Comparison of ENCODE assay signal across 23 cellular contexts in genomic region chr5:159801303-159801702, GRCh38.
DNase-seq lines count a peak whose midpoint lies in the region; ATAC-seq, FAIRE-seq and TF ChIP-seq lines count a peak whose summit lies in the region.
"Had no signal": no experiment of that assay in that cellular context is flagged by ENCODE, and none has a peak within 500 bp of the region (broad histone marks: within the 10 kb centered on the region; RNA-seq: fewer than 3 reads in every experiment).

No MANE protein-coding gene starts in this region.

- H3K79me1 ChIP-seq in mesenchymal stem cell (replicated peaks; ENCODE audit: low read length, poor library complexity, severe bottlenecking), result no peaks in the 10 kb centered on the region

- H3K79me2 ChIP-seq in K562 (ENCODE audit: control insufficient read depth, insufficient read depth, low read length), result no peaks in the 10 kb centered on the region

- no peaks in the 10 kb centered on the region for H4K20me1 ChIP-seq in K562 (replicated peaks; ENCODE audit: control insufficient read depth, insufficient read depth, low read length)

- no peaks in the 10 kb centered on the region for H3K9me1 ChIP-seq in K562 (ENCODE audit: control insufficient read depth, insufficient read depth, low read length)

- CTCF ChIA-PET in K562 (lab: Yijun Ruan, JAX; ENCODE audit: low intra/inter-chr PET ratio), result no interaction called here
- CTCF ChIA-PET in CD4-positive, alpha-beta memory T cell (lab: Charles Lee; ENCODE audit: partially characterized antibody), result interaction anchor here (0.7 kb wide), 1 partner anchor 150 kb away, joined by 3 read pairs; no protein-coding TSS in a partner anchor

- in situ Hi-C loops in K562 (cut with MboI), result no loop called here

- no peaks in the 10 kb centered on the region for H3K36me3 Mint-ChIP-seq in CD4-positive, alpha-beta memory T cell
- H3K36me3 Mint-ChIP-seq: CD4-positive, CD25-positive, alpha-beta regulatory T cell had no signal

- no peak overlapping the region for H3K4me3 Mint-ChIP-seq in CD4-positive, alpha-beta memory T cell
- H3K4me3 Mint-ChIP-seq: CD4-positive, CD25-positive, alpha-beta regulatory T cell; HFFc6 had no signal

- H3K14ac ChIP-seq in mesenchymal stem cell (ENCODE audit: low read length in 2 of 2), result peak overlapping the region in 1 of 2 experiments; percentile 41

- no peak overlapping the region for H3K23ac ChIP-seq in mesenchymal stem cell (ENCODE audit: low read length in 2 of 2)

- TF ChIP-seq POLR2A in K562 (conservative IDR thresholded peaks at IDR 0.05), result no peak
- no peak for TF ChIP-seq POLR2A in tibial nerve (IDR thresholded peaks at IDR 0.05)

- H2BK5ac ChIP-seq in mesenchymal stem cell (ENCODE audit: low read depth, low read length, poor library complexity, severe bottlenecking), result no peak overlapping the region

- intact Hi-C loops in K562 (cut with micrococcal nuclease), result no loop called here
- intact Hi-C loops in CD4-positive, alpha-beta memory T cell (cut with micrococcal nuclease), result no loop called here

- H2BK12ac ChIP-seq in mesenchymal stem cell (ENCODE audit: low read length in 2 of 2), result no peak overlapping the region

- no peak for TF ChIP-seq EP300 in Ishikawa (IDR thresholded peaks at IDR 0.05; ENCODE audit: borderline replicate concordance)
- no peak for TF ChIP-seq EP300 in K562 (IDR thresholded peaks at IDR 0.05; ENCODE audit: low read length)
- TF ChIP-seq EP300 in tibial nerve (IDR thresholded peaks at IDR 0.05), result no peak

- H3K27ac ChIP-seq in K562 (ENCODE audit: extremely low read depth, low read depth, low read length) (no peak overlapping the region), mesenchymal stem cell (ENCODE audit: low read length, poor library complexity, severe bottlenecking) (no peak overlapping the region), tibial nerve (no peak overlapping the region)
- no peak overlapping the region for H3K27ac ChIP-seq in CD4-positive, alpha-beta memory T cell (ENCODE audit: low read depth, low read length)

- H3K4me1 Mint-ChIP-seq in CD4-positive, alpha-beta memory T cell, result no peaks in the 10 kb centered on the region
- H3K4me1 Mint-ChIP-seq: CD4-positive, CD25-positive, alpha-beta regulatory T cell had no signal

- H3K9me3 ChIP-seq in K562 (replicated peaks; ENCODE audit: control insufficient read depth, insufficient read depth, low read depth, low read length) (no peaks in the 10 kb centered on the region), mesenchymal stem cell (ENCODE audit: control insufficient read depth, low read length) (no peaks in the 10 kb centered on the region), tibial nerve (peaks cover 0 to 9% (median 3%) of the 10 kb centered on the region in 4 donors)
- no peaks in the 10 kb centered on the region for H3K9me3 ChIP-seq in CD4-positive, alpha-beta memory T cell (ENCODE audit: control insufficient read depth in 1 of 2, low read length in 2 of 2)
- H3K9me3 ChIP-seq: BE2C, Caco-2 had no signal

- H3K9ac ChIP-seq in K562 (ENCODE audit: insufficient read depth in 1 of 2, low read depth in 2 of 2, low read length in 2 of 2) (no peak overlapping the region), mesenchymal stem cell (ENCODE audit: low read length) (no peak overlapping the region)

- no peak overlapping the region for H3K4me3 ChIP-seq in K562
- no peak overlapping the region for H3K4me3 ChIP-seq in mesenchymal stem cell (ENCODE audit: insufficient read depth in 1 of 2, low read depth in 1 of 2, low read length in 2 of 2)
- H3K4me3 ChIP-seq in tibial nerve, result no peak overlapping the region
- no peak overlapping the region for H3K4me3 ChIP-seq in CD4-positive, alpha-beta memory T cell (ENCODE audit: low read length in 2 of 2)

- DNase-seq in DMS53 treated with DMSO at 0.1 percent for 48 hours (lab: John Stamatoyannopoulos, UW; ENCODE audit: unreplicated experiment), result peak; percentile 14
- no peak for DNase-seq in K562 (ENCODE audit: extremely low read depth in 1 of 4, low spot score in 3 of 4)
- DNase-seq in mesenchymal stem cell, result no peak
- no peak for DNase-seq in tibial nerve (ENCODE audit: low spot score in 2 of 2)
- DNase-seq in CD4-positive, alpha-beta memory T cell, result no peak
- DNase-seq: ACHN; BE2C; C1 segment of cervical spinal cord; Caco-2; CD4-positive, CD25-positive, alpha-beta regulatory T cell; GOT3; H7; HFFc6; IMR-90; KG1 had no signal

- H3K4ac ChIP-seq in mesenchymal stem cell (ENCODE audit: low read depth in 1 of 2, low read length in 2 of 2), result no peak overlapping the region

- H3K18ac ChIP-seq in mesenchymal stem cell (ENCODE audit: low read depth in 1 of 2, low read length in 2 of 2), result no peak overlapping the region

- FAIRE-seq in K562 (lab: Jason Lieb, UNC), result no peak
- FAIRE-seq: A204.1, D721Med, G401.6, GM12891, HTR-8/SVneo had no signal

- H4K91ac ChIP-seq in mesenchymal stem cell (ENCODE audit: low read length), result no peak overlapping the region

- H3K27ac Mint-ChIP-seq in CD4-positive, alpha-beta memory T cell, result no peak overlapping the region
- H3K27ac Mint-ChIP-seq: CD4-positive, CD25-positive, alpha-beta regulatory T cell; HFFc6 had no signal

- H3K27me3 Mint-ChIP-seq in CD4-positive, alpha-beta memory T cell, result peaks cover 13 to 14% of the 10 kb centered on the region in 2 donors

- no peak overlapping the region for H2BK15ac ChIP-seq in mesenchymal stem cell (ENCODE audit: low read depth, poor library complexity, severe bottlenecking)

- no peak overlapping the region for H4K8ac ChIP-seq in mesenchymal stem cell (ENCODE audit: low read length)

- H3K36me3 ChIP-seq in K562 (ENCODE audit: control insufficient read depth, insufficient read depth, low read length), result no peaks in the 10 kb centered on the region
- no peaks in the 10 kb centered on the region for H3K36me3 ChIP-seq in mesenchymal stem cell (ENCODE audit: control insufficient read depth in 1 of 2, insufficient read depth in 2 of 2, low read depth in 1 of 2, low read length in 2 of 2)
- H3K36me3 ChIP-seq in tibial nerve, result no peaks in the 10 kb centered on the region
- H3K36me3 ChIP-seq in CD4-positive, alpha-beta memory T cell (ENCODE audit: insufficient read depth, low read length), result no peaks in the 10 kb centered on the region
- H3K36me3 ChIP-seq: BE2C had no signal

- TF ChIP-seq RAD21 in Ishikawa (IDR thresholded peaks at IDR 0.05; ENCODE audit: low read depth), result no peak
- no peak for TF ChIP-seq RAD21 in K562 (CRISPR knock-in tag; conservative IDR thresholded peaks at IDR 0.05 in 1 of 2, IDR thresholded peaks at IDR 0.05 in 1 of 2)

- WGBS in K562 (ENCODE audit: insufficient coverage, low coverage, missing lambda C conversion rate), result 3% methylated on average over 8 of the region's 8 CpGs
- 96% methylated on average over 7 of the region's 8 CpGs for WGBS in mesenchymal stem cell
- WGBS in tibial nerve, 2 donors, result 80 to 82% methylated on average over 8 of the region's 8 CpGs

- POLR2A ChIA-PET in K562 (lab: Yijun Ruan, JAX), result interaction anchor here (0.7 kb wide), 1 partner anchor 96 kb away, joined by 3 read pairs; no protein-coding TSS in a partner anchor
- POLR2A ChIA-PET in CD4-positive, alpha-beta memory T cell (lab: Charles Lee; ENCODE audit: partially characterized antibody), result no interaction called here

- H2AFZ ChIP-seq in K562 (ENCODE audit: low read depth, low read length) (no peak overlapping the region), mesenchymal stem cell (ENCODE audit: low read depth, low read length) (no peak overlapping the region)

- H2BK120ac ChIP-seq in mesenchymal stem cell (ENCODE audit: low read depth, low read length), result no peak overlapping the region

- TF ChIP-seq CTCF in K562 (IDR thresholded peaks at IDR 0.05 in 2 of 3, conservative IDR thresholded peaks at IDR 0.05 in 1 of 3; ENCODE audit: insufficient read depth in 2 of 3, low read depth in 1 of 3, low read length in 3 of 3) (no peak), tibial nerve (IDR thresholded peaks at IDR 0.05) (no peak)

- peaks cover 0 to 11% (median under 1%) of the 10 kb centered on the region in 8 donors for H3K9me3 Mint-ChIP-seq in CD4-positive, alpha-beta memory T cell

- H3K4me2 ChIP-seq in K562 (ENCODE audit: insufficient read depth, low read length), result no peak overlapping the region
- H3K4me2 ChIP-seq in mesenchymal stem cell (ENCODE audit: low read length, poor library complexity, severe bottlenecking), result peak overlapping the region; percentile 21

- ATAC-seq in K562 (0 out of 3 replicates have a peak, but pooled peaks have one; percentile 43), GM21723 (IDR thresholded peaks at IDR 0.05; ENCODE audit: unreplicated experiment) (no peak)
- ATAC-seq: HCT116 had no signal

- no peak overlapping the region for H2AK5ac ChIP-seq in mesenchymal stem cell (ENCODE audit: low read length, severe bottlenecking)

- H3K4me1 ChIP-seq in K562 (replicated peaks in 1 of 2; ENCODE audit: control insufficient read depth in 2 of 2, insufficient read depth in 2 of 2, low read length in 2 of 2) (no peaks in the 10 kb centered on the region), mesenchymal stem cell (ENCODE audit: control insufficient read depth, insufficient read depth, low read depth, low read length) (no peaks in the 10 kb centered on the region), tibial nerve (peaks cover 0 to 15% (median 0%) of the 10 kb centered on the region in 4 donors)
- H3K4me1 ChIP-seq in CD4-positive, alpha-beta memory T cell (ENCODE audit: insufficient read depth, low read length), result no peaks in the 10 kb centered on the region
- H3K4me1 ChIP-seq: BE2C, Caco-2 had no signal

- no TSS peak for BruUV-seq in K562 (replicated peaks; lab: Mats Ljungman, UMichigan)

- no peaks in the 10 kb centered on the region; a peak in 1 of 5 replicates for H3K27me3 ChIP-seq in K562 (ENCODE audit: control insufficient read depth in 2 of 2, insufficient read depth in 2 of 2, low read length in 2 of 2)
- H3K27me3 ChIP-seq in mesenchymal stem cell (ENCODE audit: control insufficient read depth in 1 of 2, insufficient read depth in 1 of 2, low read length in 2 of 2), result peaks cover 0 to 13% of the 10 kb centered on the region in 2 experiments
- no peaks in the 10 kb centered on the region for H3K27me3 ChIP-seq in tibial nerve
- H3K27me3 ChIP-seq in CD4-positive, alpha-beta memory T cell (ENCODE audit: insufficient read depth, low read length), result no peaks in the 10 kb centered on the region

TF ChIP-seq in Ishikawa, 13 proteins besides CTCF, POLR2A, EP300 and RAD21 (continues in another document):
- TF ChIP-seq CEBPB (IDR thresholded peaks at IDR 0.05) (no peak), EGR1 (IDR thresholded peaks at IDR 0.05) (no peak)

TF ChIP-seq in K562, 482 proteins besides CTCF, POLR2A, EP300 and RAD21 (continues in another document):
- no peak for TF ChIP-seq GMEB1 (CRISPR knock-in tag; IDR thresholded peaks at IDR 0.05)
